ENCODE assay signal across 17 cellular contexts in the genomic region with DNA sequence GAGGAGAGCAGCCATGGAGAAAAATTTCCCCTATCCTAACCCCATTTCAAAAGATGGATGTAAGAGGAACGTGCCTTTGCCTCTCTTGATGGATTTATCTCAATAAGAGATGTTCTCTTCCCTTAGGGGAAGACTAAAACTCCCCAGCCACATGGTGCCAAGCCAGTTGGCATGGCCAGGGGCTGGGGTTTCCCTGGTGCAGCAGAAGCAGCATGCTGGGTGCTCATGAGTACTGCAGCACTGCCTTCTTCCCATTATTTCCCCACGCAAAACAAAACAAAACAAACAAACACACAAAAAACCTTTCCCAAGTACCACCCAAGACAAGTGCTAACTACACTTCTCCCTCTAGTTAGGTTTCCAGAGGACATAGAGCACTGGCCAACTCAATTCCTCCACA.
DNase-seq lines count a peak whose midpoint lies in the region; ATAC-seq, FAIRE-seq and TF ChIP-seq lines count a peak whose summit lies in the region.
"Had no signal": no experiment of that assay in that cellular context is flagged by ENCODE, and none has a peak within 500 bp of the region (broad histone marks: within the 10 kb centered on the region; RNA-seq: fewer than 3 reads in every experiment).

No MANE protein-coding gene starts in this region.

- TF ChIP-seq EP300 in HepG2 (IDR thresholded peaks at IDR 0.05; ENCODE audit: low read depth in 2 of 2, low read length in 2 of 2) = no peak
- TF ChIP-seq EP300 in HepG2 (CRISPR knock-in tag; IDR thresholded peaks at IDR 0.05; ENCODE audit: borderline replicate concordance) = no peak

- TF ChIP-seq RAD21 in HepG2 (CRISPR knock-in tag; IDR thresholded peaks at IDR 0.05) = no peak

- CTCF ChIA-PET in HepG2 (lab: Yijun Ruan, JAX; ENCODE audit: low intra/inter-chr PET ratio, low total read pairs) = no interaction called here

- BruUV-seq in HepG2 (replicated peaks; lab: Mats Ljungman, UMichigan) = no TSS peak

- peaks cover 0 to 23% (median 9%) of the 10 kb centered on the region in 4 donors for H3K4me1 ChIP-seq in right lobe of liver
- peaks cover 7% of the 10 kb centered on the region; the same call in 1 of the 2 replicates for H3K4me1 ChIP-seq in HepG2 (ENCODE audit: insufficient read depth, low read length)
- H3K4me1 ChIP-seq: HAP-1, SJSA1 had no signal

- no peaks in the 10 kb centered on the region for H3K9me3 ChIP-seq in right lobe of liver
- no peaks in the 10 kb centered on the region for H3K9me3 ChIP-seq in HepG2 (ENCODE audit: low read length)
- H3K9me3 ChIP-seq: HAP-1, SJSA1 had no signal

- H3K9ac ChIP-seq in HepG2 (ENCODE audit: insufficient read depth, low read depth, low read length) = no peak overlapping the region

- peaks cover 6% of the 10 kb centered on the region for H3K79me2 ChIP-seq in HepG2 (ENCODE audit: insufficient read depth, low read length)

- DNase-seq in right lobe of liver (no peak), HepG2 (ENCODE audit: low spot score) (no peak)
- DNase-seq in activated effector memory CD4-positive, alpha-beta T cell treated with anti-CD3 and anti-CD28 coated beads, Interleukin-2, amount 50 U/mL, for 16 hours = no peak
- DNase-seq in stimulated activated CD4-positive, alpha-beta T cell treated with anti-CD3 and anti-CD28 coated beads, Interleukin-1b, Interleukin-23, amount 100 ng/mL, for 48 hours = no peak
- DNase-seq: CD8-positive, alpha-beta memory T cell; DMS79; KBM-7; MV-4-11; NCI-H1417; NCI-H187; NCI-H526 had no signal

- H3K4me3 ChIP-seq in right lobe of liver (no peak overlapping the region), HepG2 (replicated peaks in 1 of 3; ENCODE audit: insufficient read depth in 1 of 3, low read depth in 2 of 3, low read length in 3 of 3) (no peak overlapping the region)
- H3K4me3 ChIP-seq: HAP-1, SJSA1 had no signal

- ATAC-seq in right lobe of liver (peak; percentile 21 to 36 (median 35)), HepG2 (no peak), GM21717 (IDR thresholded peaks at IDR 0.05; ENCODE audit: unreplicated experiment) (no peak)
- ATAC-seq: Panc1 had no signal

- no peak for TF ChIP-seq POLR2A in right lobe of liver (IDR thresholded peaks at IDR 0.05)
- TF ChIP-seq POLR2A in HepG2 (IDR thresholded peaks at IDR 0.05; ENCODE audit: insufficient read depth in 1 of 2, low read depth in 2 of 2, low read length in 2 of 2) = no peak

- in situ Hi-C loops in HepG2 (cut with HindIII; ENCODE audit: extremely low pct_ligation_motif_present, low pct_unique_long_range_greater_than_20kb) = no loop called here

- H2AFZ ChIP-seq in HepG2 (ENCODE audit: low read length) = no peak overlapping the region

- FAIRE-seq in HepG2 (lab: Jason Lieb, UNC) = no peak

- H3K27me3 ChIP-seq in right lobe of liver (no peaks in the 10 kb centered on the region), HepG2 (ENCODE audit: control insufficient read depth in 1 of 2, insufficient read depth in 2 of 2, low read length in 2 of 2) (no peaks in the 10 kb centered on the region), layer of hippocampus (ENCODE audit: control insufficient read depth, insufficient read depth, low read length) (no peaks in the 10 kb centered on the region)
- H3K27me3 ChIP-seq: SJSA1 had no signal

- H4K20me1 ChIP-seq in HepG2 (ENCODE audit: insufficient read depth, low read length) = no peaks in the 10 kb centered on the region; the same call in 1 of the 2 replicates

- POLR2A ChIA-PET in HepG2 (lab: Yijun Ruan, JAX) = interaction anchor here (0.7 kb wide), 1 partner anchor 75 kb away, joined by 3 read pairs; no protein-coding TSS in a partner anchor

- intact Hi-C loops in right lobe of liver (cut with DNase I) = no loop called here
- intact Hi-C loops in HepG2 (cut with micrococcal nuclease; ENCODE audit: unreplicated experiment) = no loop called here

- H3K27ac ChIP-seq in right lobe of liver (no peak overlapping the region), HepG2 (ENCODE audit: extremely low read length, insufficient read depth, low read length) (no peak overlapping the region), cingulate gyrus (ENCODE audit: low read depth, low read length) (peak overlapping the region; percentile 58), layer of hippocampus (ENCODE audit: low read depth, low read length) (peak overlapping the region; percentile 27)
- H3K27ac ChIP-seq: SJSA1 had no signal

- no peak overlapping the region for H3K4me2 ChIP-seq in HepG2 (ENCODE audit: low read depth, low read length)

- no peak for TF ChIP-seq CTCF in right lobe of liver (IDR thresholded peaks at IDR 0.05)
- TF ChIP-seq CTCF in HepG2 (CRISPR knock-in tag; IDR thresholded peaks at IDR 0.05) = no peak

- H3K36me3 ChIP-seq in right lobe of liver (no peaks in the 10 kb centered on the region), HepG2 (replicated peaks in 1 of 2; ENCODE audit: control insufficient read depth in 1 of 2, insufficient read depth in 2 of 2, low read length in 2 of 2) (no peaks in the 10 kb centered on the region; a peak in 1 of 5 replicates)
- H3K36me3 ChIP-seq: HAP-1, SJSA1 had no signal

- 71% methylated on average over 2 of the region's 2 CpGs for WGBS in right lobe of liver (ENCODE audit: insufficient coverage, low coverage, low lambda C conversion rate, missing lambda C conversion rate)
- WGBS in HepG2 (ENCODE audit: low lambda C conversion rate) = 100% methylated on average over 2 of the region's 2 CpGs

TF ChIP-seq in HepG2, 621 proteins besides CTCF, POLR2A, EP300 and RAD21:
- TF ChIP-seq ZNF780A (CRISPR knock-in tag; IDR thresholded peaks at IDR 0.05) (no peak), PHF20 (CRISPR knock-in tag; IDR thresholded peaks at IDR 0.05) (no peak)

Comparison
In these comparisons a context has a peak if more than half of its experiments do, and no peak if none do; other contexts are left out.
1. ATAC-seq: peak in right lobe of liver (4 of 4); none in HepG2 (single experiment) and GM21717 (single experiment).
2. H3K27ac ChIP-seq: peak in cingulate gyrus (single experiment) and layer of hippocampus (single experiment); none in right lobe of liver (0 of 3) and HepG2 (single experiment).